ENCODE assay signal across 1 cellular context in the genomic region with DNA sequence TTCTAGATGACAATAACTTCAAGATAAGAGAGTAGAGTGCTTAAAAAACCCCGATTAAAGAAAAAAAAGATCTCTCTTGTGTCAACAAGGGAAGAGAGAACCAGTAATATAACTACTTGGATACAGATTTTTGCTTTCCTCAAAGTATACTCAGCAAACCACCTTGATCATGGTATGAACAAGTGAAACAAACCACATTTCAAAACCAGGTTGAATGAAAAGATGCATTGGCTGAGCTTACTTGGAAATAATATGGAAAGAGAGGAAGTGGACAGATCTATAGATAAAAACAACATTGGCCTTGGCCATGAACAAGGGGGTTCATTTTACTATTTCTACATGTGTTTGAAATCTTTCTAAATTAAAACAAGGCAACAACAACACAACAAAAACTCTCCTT.
TF ChIP-seq lines count a peak whose summit lies in the region.

No MANE protein-coding gene starts in this region.

TF ChIP-seq in WTC11, 78 proteins besides CTCF, POLR2A, EP300 and RAD21 (continued from another document):
- TF ChIP-seq TEAD1 (CRISPR knock-in tag; IDR thresholded peaks at IDR 0.05) (no peak), STAT6 (CRISPR knock-in tag; conservative IDR thresholded peaks at IDR 0.05; ENCODE audit: low read depth) (no peak), ZNF396 (CRISPR knock-in tag; IDR thresholded peaks at IDR 0.05; ENCODE audit: borderline replicate concordance) (no peak), CBFB (CRISPR knock-in tag; IDR thresholded peaks at IDR 0.05; ENCODE audit: low read depth) (no peak), SOX15 (CRISPR knock-in tag; IDR thresholded peaks at IDR 0.05) (no peak), FOXK1 (CRISPR knock-in tag; IDR thresholded peaks at IDR 0.05) (no peak), MYBL2 (CRISPR knock-in tag; IDR thresholded peaks at IDR 0.05) (no peak), CREM (CRISPR knock-in tag; IDR thresholded peaks at IDR 0.05) (no peak), ATF3 (CRISPR knock-in tag; conservative IDR thresholded peaks at IDR 0.05) (no peak)
TF ChIP-seq in WTC11: peak in this region for 0.
